In genomic region chr4:176187610-176188009, GRCh38 we compare ENCODE assay signal across 3 cellular contexts.
TF ChIP-seq lines count a peak whose summit lies in the region.

No MANE protein-coding gene starts in this region.

TF ChIP-seq in SK-N-SH treated with all-trans-retinoic acid at 6 μM for 48 hours, 23 proteins besides CTCF, POLR2A, EP300 and RAD21:
- TF ChIP-seq POU6F1 (CRISPR knock-in tag; IDR thresholded peaks at IDR 0.05; ENCODE audit: borderline replicate concordance, low read depth): no peak
- 0 out of 2 replicates have a peak, but pooled peaks have one; percentile 10 for TF ChIP-seq ZC3H10 (CRISPR knock-in tag; IDR thresholded peaks at IDR 0.05)
- no peak for TF ChIP-seq ZNF565 (CRISPR knock-in tag; conservative IDR thresholded peaks at IDR 0.05; ENCODE audit: low read depth)
TF ChIP-seq in SK-N-SH treated with all-trans-retinoic acid at 6 μM for 48 hours: peak in this region for 1.

TF ChIP-seq in SK-N-SH, 30 proteins besides CTCF, POLR2A, EP300 and RAD21:
- TF ChIP-seq, protein P1, sequence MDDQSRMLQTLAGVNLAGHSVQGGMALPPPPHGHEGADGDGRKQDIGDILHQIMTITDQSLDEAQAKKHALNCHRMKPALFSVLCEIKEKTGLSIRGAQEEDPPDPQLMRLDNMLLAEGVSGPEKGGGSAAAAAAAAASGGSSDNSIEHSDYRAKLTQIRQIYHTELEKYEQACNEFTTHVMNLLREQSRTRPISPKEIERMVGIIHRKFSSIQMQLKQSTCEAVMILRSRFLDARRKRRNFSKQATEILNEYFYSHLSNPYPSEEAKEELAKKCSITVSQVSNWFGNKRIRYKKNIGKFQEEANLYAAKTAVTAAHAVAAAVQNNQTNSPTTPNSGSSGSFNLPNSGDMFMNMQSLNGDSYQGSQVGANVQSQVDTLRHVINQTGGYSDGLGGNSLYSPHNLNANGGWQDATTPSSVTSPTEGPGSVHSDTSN (IDR thresholded peaks at IDR 0.05): no peak
- TF ChIP-seq, protein P2, sequence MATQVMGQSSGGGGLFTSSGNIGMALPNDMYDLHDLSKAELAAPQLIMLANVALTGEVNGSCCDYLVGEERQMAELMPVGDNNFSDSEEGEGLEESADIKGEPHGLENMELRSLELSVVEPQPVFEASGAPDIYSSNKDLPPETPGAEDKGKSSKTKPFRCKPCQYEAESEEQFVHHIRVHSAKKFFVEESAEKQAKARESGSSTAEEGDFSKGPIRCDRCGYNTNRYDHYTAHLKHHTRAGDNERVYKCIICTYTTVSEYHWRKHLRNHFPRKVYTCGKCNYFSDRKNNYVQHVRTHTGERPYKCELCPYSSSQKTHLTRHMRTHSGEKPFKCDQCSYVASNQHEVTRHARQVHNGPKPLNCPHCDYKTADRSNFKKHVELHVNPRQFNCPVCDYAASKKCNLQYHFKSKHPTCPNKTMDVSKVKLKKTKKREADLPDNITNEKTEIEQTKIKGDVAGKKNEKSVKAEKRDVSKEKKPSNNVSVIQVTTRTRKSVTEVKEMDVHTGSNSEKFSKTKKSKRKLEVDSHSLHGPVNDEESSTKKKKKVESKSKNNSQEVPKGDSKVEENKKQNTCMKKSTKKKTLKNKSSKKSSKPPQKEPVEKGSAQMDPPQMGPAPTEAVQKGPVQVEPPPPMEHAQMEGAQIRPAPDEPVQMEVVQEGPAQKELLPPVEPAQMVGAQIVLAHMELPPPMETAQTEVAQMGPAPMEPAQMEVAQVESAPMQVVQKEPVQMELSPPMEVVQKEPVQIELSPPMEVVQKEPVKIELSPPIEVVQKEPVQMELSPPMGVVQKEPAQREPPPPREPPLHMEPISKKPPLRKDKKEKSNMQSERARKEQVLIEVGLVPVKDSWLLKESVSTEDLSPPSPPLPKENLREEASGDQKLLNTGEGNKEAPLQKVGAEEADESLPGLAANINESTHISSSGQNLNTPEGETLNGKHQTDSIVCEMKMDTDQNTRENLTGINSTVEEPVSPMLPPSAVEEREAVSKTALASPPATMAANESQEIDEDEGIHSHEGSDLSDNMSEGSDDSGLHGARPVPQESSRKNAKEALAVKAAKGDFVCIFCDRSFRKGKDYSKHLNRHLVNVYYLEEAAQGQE (IDR thresholded peaks at IDR 0.05; ENCODE audit: low read depth, low read length): no peak
- TF ChIP-seq GATA2 (CRISPR knock-in tag; IDR thresholded peaks at IDR 0.05) (no peak), EZH2phosphoT487 (IDR thresholded peaks at IDR 0.05; ENCODE audit: borderline replicate concordance, low read depth) (no peak), SMC3 (IDR thresholded peaks at IDR 0.05; ENCODE audit: low read depth, low read length) (no peak), RCOR1 (IDR thresholded peaks at IDR 0.05; ENCODE audit: low read length) (no peak), YY1 (IDR thresholded peaks at IDR 0.05; ENCODE audit: low read depth) (no peak), FOXM1 (IDR thresholded peaks at IDR 0.05; ENCODE audit: low read depth) (no peak), MEF2A (IDR thresholded peaks at IDR 0.05; ENCODE audit: borderline replicate concordance, low read depth) (no peak), FOXJ3 (CRISPR knock-in tag; IDR thresholded peaks at IDR 0.05) (no peak)

TF ChIP-seq in IMR-90, 13 proteins besides CTCF, POLR2A, EP300 and RAD21 (continued from another document):
- TF ChIP-seq, protein P3, sequence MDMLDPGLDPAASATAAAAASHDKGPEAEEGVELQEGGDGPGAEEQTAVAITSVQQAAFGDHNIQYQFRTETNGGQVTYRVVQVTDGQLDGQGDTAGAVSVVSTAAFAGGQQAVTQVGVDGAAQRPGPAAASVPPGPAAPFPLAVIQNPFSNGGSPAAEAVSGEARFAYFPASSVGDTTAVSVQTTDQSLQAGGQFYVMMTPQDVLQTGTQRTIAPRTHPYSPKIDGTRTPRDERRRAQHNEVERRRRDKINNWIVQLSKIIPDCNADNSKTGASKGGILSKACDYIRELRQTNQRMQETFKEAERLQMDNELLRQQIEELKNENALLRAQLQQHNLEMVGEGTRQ (IDR thresholded peaks at IDR 0.05; ENCODE audit: low read depth, low read length): no peak
- TF ChIP-seq CHD1 (IDR thresholded peaks at IDR 0.05; ENCODE audit: low read depth, low read length) (no peak), NFE2L2 (IDR thresholded peaks at IDR 0.05; ENCODE audit: low read depth, low read length) (no peak), CEBPB (IDR thresholded peaks at IDR 0.05; ENCODE audit: low read depth, low read length) (no peak), RCOR1 (IDR thresholded peaks at IDR 0.05; ENCODE audit: insufficient replicate concordance, low read length) (no peak), MAZ (IDR thresholded peaks at IDR 0.05; ENCODE audit: borderline replicate concordance, low read depth, low read length) (no peak), MAFK (IDR thresholded peaks at IDR 0.05; ENCODE audit: low read depth, low read length) (no peak), MXI1 (IDR thresholded peaks at IDR 0.05; ENCODE audit: borderline replicate concordance, low read depth, low read length) (no peak)
